8 cellular contexts compared by ENCODE assay signal in genomic region chr1:231421616-231421970, GRCh38. TPM values are rescaled to one million over a fixed set of nuclear protein-coding genes. Genes with fewer than 3 reads are reported as not detected.
DNase-seq lines count a peak whose midpoint lies in the region; ATAC-seq and TF ChIP-seq lines count a peak whose summit lies in the region.

No MANE protein-coding gene starts in this region.

- H3K27ac ChIP-seq in psoas muscle, result peak overlapping the region; percentile 99

- H3K4me1 Mint-ChIP-seq in activated naive CD8-positive, alpha-beta T cell treated with anti-CD3 and anti-CD28 coated beads, Interleukin-2, amount 50 U/mL, for 24 hours, result peaks cover 46% of the 10 kb centered on the region

- no peaks in the 10 kb centered on the region for H3K9me3 ChIP-seq in psoas muscle

- H3K4me1 ChIP-seq in psoas muscle, result peaks cover 37% of the 10 kb centered on the region

- H3K4me3 ChIP-seq in psoas muscle, result peak overlapping the region; percentile 91

- H3K27me3 Mint-ChIP-seq in activated naive CD8-positive, alpha-beta T cell treated with anti-CD3 and anti-CD28 coated beads, Interleukin-2, amount 50 U/mL, for 24 hours, result peaks cover 7% of the 10 kb centered on the region

- H3K36me3 Mint-ChIP-seq in activated naive CD8-positive, alpha-beta T cell treated with anti-CD3 and anti-CD28 coated beads, Interleukin-2, amount 50 U/mL, for 24 hours (ENCODE audit: low read depth), result peaks cover 28% of the 10 kb centered on the region

- H3K4me3 Mint-ChIP-seq in activated naive CD8-positive, alpha-beta T cell treated with anti-CD3 and anti-CD28 coated beads, Interleukin-2, amount 50 U/mL, for 24 hours, result peak overlapping the region; percentile 75

- peaks cover 0 to 6% of the 10 kb centered on the region in 2 donors for H3K36me3 ChIP-seq in psoas muscle (ENCODE audit: insufficient read depth in 1 of 2, low read depth in 1 of 2)

- intact Hi-C loops in left ventricle myocardium superior (cut with micrococcal nuclease) (loop anchor here (10.0 kb wide), 1 partner anchor 103 kb away; the partner anchor contains the start of gene TSNAX), psoas muscle (cut with DNase I) (loop anchor here (2.0 to 5.0 kb wide), 3 partner anchors 39 to 181 kb away; no protein-coding TSS in a partner anchor)

- H3K27ac Mint-ChIP-seq in activated naive CD8-positive, alpha-beta T cell treated with anti-CD3 and anti-CD28 coated beads, Interleukin-2, amount 50 U/mL, for 24 hours, result no peak overlapping the region

- peak; percentile 23 for DNase-seq in activated T-cell treated with anti-CD3 and anti-CD28 coated beads for 1 hour (ENCODE audit: low read depth)
- DNase-seq in activated T-cell treated with anti-CD3 and anti-CD28 coated beads, Interleukin-2, amount 50 U/mL, for 1 hour, result no peak
- DNase-seq in NCI-H748 (lab: John Stamatoyannopoulos, UW; ENCODE audit: unreplicated experiment), result peak; percentile 68
- DNase-seq in activated naive CD8-positive, alpha-beta T cell treated with anti-CD3 and anti-CD28 coated beads, Interleukin-2, amount 50 U/mL, for 24 hours, result peak; percentile 47
- peak; percentile 71 for DNase-seq in left ventricle myocardium superior
- DNase-seq in psoas muscle, result peak in 1 of 2 donors; percentile 73
- no peak for DNase-seq in NCI-H187 treated with DMSO at 0.1 percent for 48 hours (lab: John Stamatoyannopoulos, UW)

- ATAC-seq in HG02571 (IDR thresholded peaks at IDR 0.05; ENCODE audit: unreplicated experiment) (peak; percentile 25), left ventricle myocardium superior (peak; percentile 40), psoas muscle (peak; percentile 17 to 39 (median 25))
- peak; percentile 22 for ATAC-seq in activated naive CD8-positive, alpha-beta T cell treated with anti-CD3 and anti-CD28 coated beads, Interleukin-2, amount 50 U/mL, for 24 hours

- H3K27me3 ChIP-seq in psoas muscle (ENCODE audit: insufficient read depth in 3 of 3, low read length in 2 of 3), result no peaks in the 10 kb centered on the region

- no peaks in the 10 kb centered on the region for H3K9me3 Mint-ChIP-seq in activated naive CD8-positive, alpha-beta T cell treated with anti-CD3 and anti-CD28 coated beads, Interleukin-2, amount 50 U/mL, for 24 hours

- TF ChIP-seq CTCF in psoas muscle (IDR thresholded peaks at IDR 0.05), result no peak

- WGBS in psoas muscle, 3 donors, result 0 to 1% (median 1%) methylated on average over 26 to 45 of the region's 45 CpGs

RNA-seq across cellular contexts. Expression of gene EGLN1, which starts 0.5 kb away (rescaled TPM):
- total RNA-seq in left ventricle myocardium superior (79.8 TPM), psoas muscle (100 to 1,000 TPM; 158 to 532 (median 327) TPM)
- 100 to 1,000 TPM in 2 of 3 donors, 10 to 100 TPM in 1; 52.4 to 596 (median 201) TPM for polyA plus RNA-seq in psoas muscle

Comparison
In these comparisons a context has a peak if more than half of its experiments do, and no peak if none do; other contexts are left out.
1. DNase-seq: peak in activated T-cell treated with anti-CD3 and anti-CD28 coated beads for 1 hour (single experiment), NCI-H748 (single experiment), activated naive CD8-positive, alpha-beta T cell treated with anti-CD3 and anti-CD28 coated beads, Interleukin-2, amount 50 U/mL, for 24 hours (single experiment) and left ventricle myocardium superior (single experiment); none in activated T-cell treated with anti-CD3 and anti-CD28 coated beads, Interleukin-2, amount 50 U/mL, for 1 hour (single experiment) and NCI-H187 treated with DMSO at 0.1 percent for 48 hours (single experiment).
2. Peak in every context shown above with its lines, with median percentiles within 50 percentile points of each other: ATAC-seq.